Comparison of ENCODE assay signal across 29 cellular contexts in the genomic region with DNA sequence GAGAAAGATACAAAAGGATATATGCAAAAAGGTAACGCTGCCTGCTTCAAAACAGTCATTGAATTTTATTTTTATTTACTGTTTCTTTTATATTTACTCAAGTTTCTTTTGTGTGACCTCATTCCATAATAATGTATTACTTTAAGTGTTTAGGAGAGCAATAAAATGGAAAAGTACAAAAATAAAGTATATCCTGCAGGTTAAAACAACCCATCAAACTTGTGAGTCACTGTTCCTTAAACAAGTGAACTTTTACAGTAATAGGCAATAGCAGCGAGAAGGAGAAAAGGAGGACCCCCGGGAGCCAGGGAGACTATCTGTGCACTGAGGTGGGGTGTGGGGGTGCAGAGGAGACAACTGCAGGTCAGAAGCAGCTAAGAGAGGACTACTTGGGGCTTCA.
"Had no signal": no experiment of that assay in that cellular context is flagged by ENCODE, and none has a peak within 500 bp of the region (broad histone marks: within the 10 kb centered on the region; RNA-seq: fewer than 3 reads in every experiment).

No MANE protein-coding gene starts in this region.

- H3K9ac ChIP-seq: neural progenitor cell had no signal

- H3K27ac ChIP-seq: left lung, neural progenitor cell, neutrophil, ovary, right atrium auricular region, right lobe of liver, skin epidermis, suprapubic skin, thoracic aorta, tibial artery, upper lobe of right lung had no signal

- H3K36me3 ChIP-seq: left lung, neural progenitor cell, neutrophil, ovary, right atrium auricular region, right lobe of liver, suprapubic skin, thoracic aorta, tibial artery, upper lobe of right lung had no signal

- ATAC-seq: left colon; left lung; natural killer cell; right lobe of liver; stimulated activated effector memory CD8-positive, alpha-beta T cell treated with anti-CD3 and anti-CD28 coated beads, Interleukin-12 subunit alpha, Interleukin-12 subunit beta, amount 100 ng/mL, for 72 hours; upper lobe of right lung had no signal

- H3K4me2 ChIP-seq: neural progenitor cell had no signal

- DNase-seq: head of caudate nucleus; hippocampal formation; kidney; left colon; left lung; midbrain; naive B cell; natural killer cell; nephron progenitor cell; occipital lobe; ovary; right lobe of liver; stimulated activated CD4-positive, alpha-beta T cell treated with anti-CD3 and anti-CD28 coated beads, Interleukin-12 subunit alpha, Interleukin-12 subunit beta, amount 100 ng/mL, for 4 hours; stimulated activated CD4-positive, alpha-beta T cell treated with anti-CD3 and anti-CD28 coated beads, Interleukin-15, amount 100 ng/mL, for 24 hours; stimulated activated CD4-positive, alpha-beta T cell treated with anti-CD3 and anti-CD28 coated beads, Interleukin-2, amount 100 ng/mL, for 24 hours; stimulated activated CD4-positive, alpha-beta T cell treated with anti-CD3 and anti-CD28 coated beads, Interleukin-4, amount 100 ng/mL, for 1 hour; stimulated activated naive CD4-positive, alpha-beta T cell; tibial artery; trophoblast cell; upper lobe of right lung had no signal

- FAIRE-seq: kidney, urothelium cell line had no signal

- H3K4me1 ChIP-seq: left lung, neural progenitor cell, right atrium auricular region, right lobe of liver, upper lobe of right lung had no signal

- H3K27me3 ChIP-seq: left lung, neural progenitor cell, neutrophil, ovary, right atrium auricular region, right lobe of liver, suprapubic skin, tibial artery, upper lobe of right lung had no signal

- H3K4me3 ChIP-seq: left lung, lung, neural progenitor cell, ovary, right atrium auricular region, right lobe of liver, skin epidermis, suprapubic skin, thoracic aorta, tibial artery, upper lobe of right lung had no signal

- H2AFZ ChIP-seq: neural progenitor cell had no signal

- H3K9me3 ChIP-seq: neutrophil, right lobe of liver, suprapubic skin, thoracic aorta, upper lobe of right lung had no signal
